Comparison of ENCODE assay signal across 1 cellular context in the genomic region with DNA sequence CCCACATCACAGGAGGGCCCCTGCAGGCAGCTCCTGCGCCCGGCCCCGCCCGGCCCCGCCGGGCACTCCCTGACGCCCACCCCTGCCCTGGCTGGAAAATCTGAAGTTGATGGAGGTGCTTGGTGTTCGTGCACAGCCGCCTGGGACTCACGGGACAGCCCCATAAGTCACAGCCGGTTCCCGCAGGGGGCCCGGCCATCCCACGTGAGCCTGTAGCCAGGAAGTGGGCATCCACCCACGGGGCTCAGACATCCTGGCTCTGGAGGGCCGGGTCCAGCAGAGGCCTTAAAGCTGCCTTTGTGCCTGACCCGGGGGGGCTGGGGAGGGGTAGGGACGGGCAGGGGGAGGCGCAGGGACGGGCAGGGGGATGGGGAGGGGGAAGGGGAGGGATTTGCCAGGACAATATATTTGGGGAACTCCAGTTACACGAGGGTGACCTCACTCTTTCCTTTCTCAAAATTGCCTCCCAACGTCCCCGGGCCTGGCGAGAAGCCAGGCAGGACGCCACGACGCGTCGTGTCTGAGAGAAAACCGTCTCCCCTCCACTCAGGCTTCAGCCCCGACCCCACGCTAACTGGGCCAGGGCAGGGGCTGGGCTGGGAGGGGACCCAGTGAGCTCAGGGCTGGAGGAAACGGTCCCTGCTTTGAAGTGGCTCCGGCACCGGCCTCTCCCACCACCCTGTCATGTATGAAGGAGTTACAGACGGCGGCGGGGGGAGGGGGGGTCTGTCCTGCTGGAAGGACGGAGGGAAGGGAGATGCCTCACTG.
A peak's percentile ranks its signal among the peaks of the same experiment; 100 is the strongest.
TF ChIP-seq lines count a peak whose summit lies in the region.

No MANE protein-coding gene starts in this region.

TF ChIP-seq in GM12878, 131 proteins besides CTCF, POLR2A, EP300 and RAD21 (continued from another document and continues in another):
- TF ChIP-seq, protein P1, sequence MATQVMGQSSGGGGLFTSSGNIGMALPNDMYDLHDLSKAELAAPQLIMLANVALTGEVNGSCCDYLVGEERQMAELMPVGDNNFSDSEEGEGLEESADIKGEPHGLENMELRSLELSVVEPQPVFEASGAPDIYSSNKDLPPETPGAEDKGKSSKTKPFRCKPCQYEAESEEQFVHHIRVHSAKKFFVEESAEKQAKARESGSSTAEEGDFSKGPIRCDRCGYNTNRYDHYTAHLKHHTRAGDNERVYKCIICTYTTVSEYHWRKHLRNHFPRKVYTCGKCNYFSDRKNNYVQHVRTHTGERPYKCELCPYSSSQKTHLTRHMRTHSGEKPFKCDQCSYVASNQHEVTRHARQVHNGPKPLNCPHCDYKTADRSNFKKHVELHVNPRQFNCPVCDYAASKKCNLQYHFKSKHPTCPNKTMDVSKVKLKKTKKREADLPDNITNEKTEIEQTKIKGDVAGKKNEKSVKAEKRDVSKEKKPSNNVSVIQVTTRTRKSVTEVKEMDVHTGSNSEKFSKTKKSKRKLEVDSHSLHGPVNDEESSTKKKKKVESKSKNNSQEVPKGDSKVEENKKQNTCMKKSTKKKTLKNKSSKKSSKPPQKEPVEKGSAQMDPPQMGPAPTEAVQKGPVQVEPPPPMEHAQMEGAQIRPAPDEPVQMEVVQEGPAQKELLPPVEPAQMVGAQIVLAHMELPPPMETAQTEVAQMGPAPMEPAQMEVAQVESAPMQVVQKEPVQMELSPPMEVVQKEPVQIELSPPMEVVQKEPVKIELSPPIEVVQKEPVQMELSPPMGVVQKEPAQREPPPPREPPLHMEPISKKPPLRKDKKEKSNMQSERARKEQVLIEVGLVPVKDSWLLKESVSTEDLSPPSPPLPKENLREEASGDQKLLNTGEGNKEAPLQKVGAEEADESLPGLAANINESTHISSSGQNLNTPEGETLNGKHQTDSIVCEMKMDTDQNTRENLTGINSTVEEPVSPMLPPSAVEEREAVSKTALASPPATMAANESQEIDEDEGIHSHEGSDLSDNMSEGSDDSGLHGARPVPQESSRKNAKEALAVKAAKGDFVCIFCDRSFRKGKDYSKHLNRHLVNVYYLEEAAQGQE (IDR thresholded peaks at IDR 0.05; ENCODE audit: low read depth, low read length) = no peak
- no peak for TF ChIP-seq HDAC6 (IDR thresholded peaks at IDR 0.05; ENCODE audit: unreplicated experiment)
- TF ChIP-seq CHD2 (IDR thresholded peaks at IDR 0.05; ENCODE audit: borderline replicate concordance, low read depth, low read length) = peak; percentile 53; the same call in 1 of the 2 replicates
- no peak for TF ChIP-seq YY1 (IDR thresholded peaks at IDR 0.05; ENCODE audit: low read depth, low read length)
- TF ChIP-seq, protein P2, sequence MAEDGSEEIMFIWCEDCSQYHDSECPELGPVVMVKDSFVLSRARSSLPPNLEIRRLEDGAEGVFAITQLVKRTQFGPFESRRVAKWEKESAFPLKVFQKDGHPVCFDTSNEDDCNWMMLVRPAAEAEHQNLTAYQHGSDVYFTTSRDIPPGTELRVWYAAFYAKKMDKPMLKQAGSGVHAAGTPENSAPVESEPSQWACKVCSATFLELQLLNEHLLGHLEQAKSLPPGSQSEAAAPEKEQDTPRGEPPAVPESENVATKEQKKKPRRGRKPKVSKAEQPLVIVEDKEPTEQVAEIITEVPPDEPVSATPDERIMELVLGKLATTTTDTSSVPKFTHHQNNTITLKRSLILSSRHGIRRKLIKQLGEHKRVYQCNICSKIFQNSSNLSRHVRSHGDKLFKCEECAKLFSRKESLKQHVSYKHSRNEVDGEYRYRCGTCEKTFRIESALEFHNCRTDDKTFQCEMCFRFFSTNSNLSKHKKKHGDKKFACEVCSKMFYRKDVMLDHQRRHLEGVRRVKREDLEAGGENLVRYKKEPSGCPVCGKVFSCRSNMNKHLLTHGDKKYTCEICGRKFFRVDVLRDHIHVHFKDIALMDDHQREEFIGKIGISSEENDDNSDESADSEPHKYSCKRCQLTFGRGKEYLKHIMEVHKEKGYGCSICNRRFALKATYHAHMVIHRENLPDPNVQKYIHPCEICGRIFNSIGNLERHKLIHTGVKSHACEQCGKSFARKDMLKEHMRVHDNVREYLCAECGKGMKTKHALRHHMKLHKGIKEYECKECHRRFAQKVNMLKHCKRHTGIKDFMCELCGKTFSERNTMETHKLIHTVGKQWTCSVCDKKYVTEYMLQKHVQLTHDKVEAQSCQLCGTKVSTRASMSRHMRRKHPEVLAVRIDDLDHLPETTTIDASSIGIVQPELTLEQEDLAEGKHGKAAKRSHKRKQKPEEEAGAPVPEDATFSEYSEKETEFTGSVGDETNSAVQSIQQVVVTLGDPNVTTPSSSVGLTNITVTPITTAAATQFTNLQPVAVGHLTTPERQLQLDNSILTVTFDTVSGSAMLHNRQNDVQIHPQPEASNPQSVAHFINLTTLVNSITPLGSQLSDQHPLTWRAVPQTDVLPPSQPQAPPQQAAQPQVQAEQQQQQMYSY (CRISPR knock-in tag; IDR thresholded peaks at IDR 0.05) = no peak
- TF ChIP-seq BACH1 (IDR thresholded peaks at IDR 0.05; ENCODE audit: borderline replicate concordance) = peak; percentile 62; the same call in 1 of the 2 replicates
- TF ChIP-seq POLR2AphosphoS2 (IDR thresholded peaks at IDR 0.05; ENCODE audit: low read depth, low read length) = 0 out of 2 replicates have a peak, but pooled peaks have one; percentile 37
- peak; percentile 59; the same call in 1 of the 2 replicates for TF ChIP-seq TBL1XR1 (IDR thresholded peaks at IDR 0.05; ENCODE audit: low read depth, low read length)
- TF ChIP-seq NR2C1 (IDR thresholded peaks at IDR 0.05) = no peak
- TF ChIP-seq EGR1 (IDR thresholded peaks at IDR 0.05; ENCODE audit: borderline replicate concordance in 1 of 2, low read depth in 2 of 2, low read length in 2 of 2) = peak in 1 of 2 experiments; percentile 87; a peak in 2 of 3 replicates
- TF ChIP-seq FOXM1 (IDR thresholded peaks at IDR 0.05; ENCODE audit: low read depth, low read length) = no peak
- TF ChIP-seq RB1 (IDR thresholded peaks at IDR 0.05; ENCODE audit: borderline replicate concordance) = no peak
- TF ChIP-seq RBBP5 (conservative IDR thresholded peaks at IDR 0.05) = no peak
- no peak for TF ChIP-seq ESRRA (IDR thresholded peaks at IDR 0.05; ENCODE audit: low read length)
- TF ChIP-seq ZSCAN29 (IDR thresholded peaks at IDR 0.05) = no peak
- peak; percentile 53; the same call in 1 of the 2 replicates for TF ChIP-seq GATAD2B (conservative IDR thresholded peaks at IDR 0.05; ENCODE audit: low read depth)
- no peak for TF ChIP-seq ZNF24 (IDR thresholded peaks at IDR 0.05)
- no peak for TF ChIP-seq SMC3 (IDR thresholded peaks at IDR 0.05; ENCODE audit: borderline replicate concordance, low read length)
- TF ChIP-seq, protein P3, sequence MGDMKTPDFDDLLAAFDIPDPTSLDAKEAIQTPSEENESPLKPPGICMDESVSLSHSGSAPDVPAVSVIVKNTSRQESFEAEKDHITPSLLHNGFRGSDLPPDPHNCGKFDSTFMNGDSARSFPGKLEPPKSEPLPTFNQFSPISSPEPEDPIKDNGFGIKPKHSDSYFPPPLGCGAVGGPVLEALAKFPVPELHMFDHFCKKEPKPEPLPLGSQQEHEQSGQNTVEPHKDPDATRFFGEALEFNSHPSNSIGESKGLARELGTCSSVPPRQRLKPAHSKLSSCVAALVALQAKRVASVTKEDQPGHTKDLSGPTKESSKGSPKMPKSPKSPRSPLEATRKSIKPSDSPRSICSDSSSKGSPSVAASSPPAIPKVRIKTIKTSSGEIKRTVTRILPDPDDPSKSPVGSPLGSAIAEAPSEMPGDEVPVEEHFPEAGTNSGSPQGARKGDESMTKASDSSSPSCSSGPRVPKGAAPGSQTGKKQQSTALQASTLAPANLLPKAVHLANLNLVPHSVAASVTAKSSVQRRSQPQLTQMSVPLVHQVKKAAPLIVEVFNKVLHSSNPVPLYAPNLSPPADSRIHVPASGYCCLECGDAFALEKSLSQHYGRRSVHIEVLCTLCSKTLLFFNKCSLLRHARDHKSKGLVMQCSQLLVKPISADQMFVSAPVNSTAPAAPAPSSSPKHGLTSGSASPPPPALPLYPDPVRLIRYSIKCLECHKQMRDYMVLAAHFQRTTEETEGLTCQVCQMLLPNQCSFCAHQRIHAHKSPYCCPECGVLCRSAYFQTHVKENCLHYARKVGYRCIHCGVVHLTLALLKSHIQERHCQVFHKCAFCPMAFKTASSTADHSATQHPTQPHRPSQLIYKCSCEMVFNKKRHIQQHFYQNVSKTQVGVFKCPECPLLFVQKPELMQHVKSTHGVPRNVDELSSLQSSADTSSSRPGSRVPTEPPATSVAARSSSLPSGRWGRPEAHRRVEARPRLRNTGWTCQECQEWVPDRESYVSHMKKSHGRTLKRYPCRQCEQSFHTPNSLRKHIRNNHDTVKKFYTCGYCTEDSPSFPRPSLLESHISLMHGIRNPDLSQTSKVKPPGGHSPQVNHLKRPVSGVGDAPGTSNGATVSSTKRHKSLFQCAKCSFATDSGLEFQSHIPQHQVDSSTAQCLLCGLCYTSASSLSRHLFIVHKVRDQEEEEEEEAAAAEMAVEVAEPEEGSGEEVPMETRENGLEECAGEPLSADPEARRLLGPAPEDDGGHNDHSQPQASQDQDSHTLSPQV (IDR thresholded peaks at IDR 0.05) = no peak
- TF ChIP-seq NFXL1 (IDR thresholded peaks at IDR 0.05; ENCODE audit: borderline replicate concordance) = no peak
- TF ChIP-seq, protein P4, sequence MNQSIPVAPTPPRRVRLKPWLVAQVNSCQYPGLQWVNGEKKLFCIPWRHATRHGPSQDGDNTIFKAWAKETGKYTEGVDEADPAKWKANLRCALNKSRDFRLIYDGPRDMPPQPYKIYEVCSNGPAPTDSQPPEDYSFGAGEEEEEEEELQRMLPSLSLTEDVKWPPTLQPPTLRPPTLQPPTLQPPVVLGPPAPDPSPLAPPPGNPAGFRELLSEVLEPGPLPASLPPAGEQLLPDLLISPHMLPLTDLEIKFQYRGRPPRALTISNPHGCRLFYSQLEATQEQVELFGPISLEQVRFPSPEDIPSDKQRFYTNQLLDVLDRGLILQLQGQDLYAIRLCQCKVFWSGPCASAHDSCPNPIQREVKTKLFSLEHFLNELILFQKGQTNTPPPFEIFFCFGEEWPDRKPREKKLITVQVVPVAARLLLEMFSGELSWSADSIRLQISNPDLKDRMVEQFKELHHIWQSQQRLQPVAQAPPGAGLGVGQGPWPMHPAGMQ (IDR thresholded peaks at IDR 0.05; ENCODE audit: borderline replicate concordance) = no peak
- peak; percentile 72 for TF ChIP-seq RAD51 (IDR thresholded peaks at IDR 0.05)
- peak; percentile 35; the same call in 1 of the 2 replicates for TF ChIP-seq NR2F1 (conservative IDR thresholded peaks at IDR 0.05)
- peak; percentile 73 for TF ChIP-seq RELA (IDR thresholded peaks at IDR 0.05; ENCODE audit: borderline replicate concordance, partially characterized antibody)
- TF ChIP-seq, protein P5, sequence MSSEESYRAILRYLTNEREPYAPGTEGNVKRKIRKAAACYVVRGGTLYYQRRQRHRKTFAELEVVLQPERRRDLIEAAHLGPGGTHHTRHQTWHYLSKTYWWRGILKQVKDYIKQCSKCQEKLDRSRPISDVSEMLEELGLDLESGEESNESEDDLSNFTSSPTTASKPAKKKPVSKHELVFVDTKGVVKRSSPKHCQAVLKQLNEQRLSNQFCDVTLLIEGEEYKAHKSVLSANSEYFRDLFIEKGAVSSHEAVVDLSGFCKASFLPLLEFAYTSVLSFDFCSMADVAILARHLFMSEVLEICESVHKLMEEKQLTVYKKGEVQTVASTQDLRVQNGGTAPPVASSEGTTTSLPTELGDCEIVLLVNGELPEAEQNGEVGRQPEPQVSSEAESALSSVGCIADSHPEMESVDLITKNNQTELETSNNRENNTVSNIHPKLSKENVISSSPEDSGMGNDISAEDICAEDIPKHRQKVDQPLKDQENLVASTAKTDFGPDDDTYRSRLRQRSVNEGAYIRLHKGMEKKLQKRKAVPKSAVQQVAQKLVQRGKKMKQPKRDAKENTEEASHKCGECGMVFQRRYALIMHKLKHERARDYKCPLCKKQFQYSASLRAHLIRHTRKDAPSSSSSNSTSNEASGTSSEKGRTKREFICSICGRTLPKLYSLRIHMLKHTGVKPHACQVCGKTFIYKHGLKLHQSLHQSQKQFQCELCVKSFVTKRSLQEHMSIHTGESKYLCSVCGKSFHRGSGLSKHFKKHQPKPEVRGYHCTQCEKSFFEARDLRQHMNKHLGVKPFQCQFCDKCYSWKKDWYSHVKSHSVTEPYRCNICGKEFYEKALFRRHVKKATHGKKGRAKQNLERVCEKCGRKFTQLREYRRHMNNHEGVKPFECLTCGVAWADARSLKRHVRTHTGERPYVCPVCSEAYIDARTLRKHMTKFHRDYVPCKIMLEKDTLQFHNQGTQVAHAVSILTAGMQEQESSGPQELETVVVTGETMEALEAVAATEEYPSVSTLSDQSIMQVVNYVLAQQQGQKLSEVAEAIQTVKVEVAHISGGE (CRISPR knock-in tag; IDR thresholded peaks at IDR 0.05) = no peak
- 0 out of 2 replicates have a peak, but pooled peaks have one; percentile 47 for TF ChIP-seq RCOR1 (conservative IDR thresholded peaks at IDR 0.05; ENCODE audit: low read depth, low read length)
- TF ChIP-seq HDAC2 (IDR thresholded peaks at IDR 0.05) = no peak
- TF ChIP-seq USF2 (IDR thresholded peaks at IDR 0.05; ENCODE audit: borderline replicate concordance, low read depth, low read length) = peak; percentile 63
- no peak; the same call in 1 of the 2 replicates for TF ChIP-seq MTA2 (IDR thresholded peaks at IDR 0.05; ENCODE audit: low read depth)
- TF ChIP-seq RELB (IDR thresholded peaks at IDR 0.05; ENCODE audit: low read depth) = peak; percentile 43; the same call in 1 of the 2 replicates
- no peak for TF ChIP-seq CBFB (IDR thresholded peaks at IDR 0.05; ENCODE audit: low read depth)
- no peak for TF ChIP-seq EZH2 (IDR thresholded peaks at IDR 0.05; ENCODE audit: borderline replicate concordance, control insufficient read depth, low read depth, low read length)
- no peak for TF ChIP-seq FOXK2 (IDR thresholded peaks at IDR 0.05)
